Comparison of ENCODE assay signal across 10 cellular contexts in the genomic region with DNA sequence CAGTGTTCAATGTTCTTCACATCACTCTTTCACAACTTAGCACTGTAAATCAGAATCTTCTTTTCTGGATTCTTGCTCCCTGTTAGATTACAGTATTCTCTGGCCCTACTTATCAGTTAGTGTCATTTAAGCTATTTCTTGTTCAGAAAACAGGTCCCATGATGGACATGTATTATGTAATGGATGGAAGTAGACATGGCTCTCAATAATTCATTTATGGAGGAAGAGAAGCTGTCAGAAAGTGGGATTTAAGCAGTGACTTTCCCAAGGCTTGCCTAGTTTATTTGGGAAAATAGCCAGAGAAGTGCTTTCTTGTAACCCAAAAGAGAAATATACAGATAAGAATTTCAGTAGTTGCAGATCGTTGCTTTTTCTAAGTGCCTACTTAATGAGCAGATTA. TPM values are rescaled to one million over a fixed set of nuclear protein-coding genes. Genes with fewer than 3 reads are reported as not detected.
DNase-seq lines count a peak whose midpoint lies in the region; ATAC-seq and TF ChIP-seq lines count a peak whose summit lies in the region.
"Had no signal": no experiment of that assay in that cellular context is flagged by ENCODE, and none has a peak within 500 bp of the region (broad histone marks: within the 10 kb centered on the region; RNA-seq: fewer than 3 reads in every experiment).

No MANE protein-coding gene starts in this region.

- ATAC-seq in WTC11, result no peak
- no peak for ATAC-seq in foreskin keratinocyte
- ATAC-seq in stimulated activated naive CD8-positive, alpha-beta T cell treated with anti-CD3 and anti-CD28 coated beads, Interleukin-15, amount 100 ng/mL, for 72 hours, result no peak
- ATAC-seq in HG03135 (IDR thresholded peaks at IDR 0.05; ENCODE audit: unreplicated experiment), result no peak
- ATAC-seq in GM18511 (IDR thresholded peaks at IDR 0.05; ENCODE audit: unreplicated experiment), result no peak

- TF ChIP-seq CTCF in WTC11 (IDR thresholded peaks at IDR 0.05) (no peak), foreskin keratinocyte (conservative IDR thresholded peaks at IDR 0.05) (no peak), GM13976 (IDR thresholded peaks at IDR 0.05; ENCODE audit: borderline replicate concordance, control extremely low read depth, extremely low read depth, insufficient read depth, missing control alignments) (no peak)

- no peaks in the 10 kb centered on the region for H3K9me3 Mint-ChIP-seq in activated naive CD4-positive, alpha-beta T cell treated with anti-CD3 and anti-CD28 coated beads for 36 hours
- no peaks in the 10 kb centered on the region for H3K9me3 Mint-ChIP-seq in WTC11
- H3K9me3 Mint-ChIP-seq in stimulated activated naive CD8-positive, alpha-beta T cell treated with anti-CD3 and anti-CD28 coated beads, Interleukin-15, amount 100 ng/mL, for 72 hours, result no peaks in the 10 kb centered on the region

- intact Hi-C loops in activated naive CD4-positive, alpha-beta T cell treated with anti-CD3 and anti-CD28 coated beads for 36 hours (cut with micrococcal nuclease), result loop anchor here (2.0 to 5.0 kb wide), 3 partner anchors 105 to 604 kb away; partner anchors contain the start of gene KDM5A

- peak overlapping the region; percentile 86 for H3K4me3 Mint-ChIP-seq in activated naive CD4-positive, alpha-beta T cell treated with anti-CD3 and anti-CD28 coated beads for 36 hours
- peak overlapping the region; percentile 88 for H3K4me3 Mint-ChIP-seq in WTC11
- H3K4me3 Mint-ChIP-seq in stimulated activated naive CD8-positive, alpha-beta T cell treated with anti-CD3 and anti-CD28 coated beads, Interleukin-15, amount 100 ng/mL, for 72 hours, result peak overlapping the region; percentile 90 to 99

- peaks cover 40% of the 10 kb centered on the region for H3K4me1 ChIP-seq in foreskin keratinocyte

- H3K4me1 Mint-ChIP-seq in activated naive CD4-positive, alpha-beta T cell treated with anti-CD3 and anti-CD28 coated beads for 36 hours (ENCODE audit: low read depth), result peaks cover 39% of the 10 kb centered on the region
- H3K4me1 Mint-ChIP-seq in WTC11, result peaks cover 26% of the 10 kb centered on the region
- peaks cover 51% of the 10 kb centered on the region for H3K4me1 Mint-ChIP-seq in stimulated activated naive CD8-positive, alpha-beta T cell treated with anti-CD3 and anti-CD28 coated beads, Interleukin-15, amount 100 ng/mL, for 72 hours

- peaks cover 2% of the 10 kb centered on the region for H3K36me3 Mint-ChIP-seq in activated naive CD4-positive, alpha-beta T cell treated with anti-CD3 and anti-CD28 coated beads for 36 hours (ENCODE audit: low read depth)
- H3K36me3 Mint-ChIP-seq in WTC11, result no peaks in the 10 kb centered on the region

- H3K27me3 Mint-ChIP-seq in activated naive CD4-positive, alpha-beta T cell treated with anti-CD3 and anti-CD28 coated beads for 36 hours (ENCODE audit: low read depth), result no peaks in the 10 kb centered on the region
- no peaks in the 10 kb centered on the region for H3K27me3 Mint-ChIP-seq in WTC11 (ENCODE audit: low read depth)
- H3K27me3 Mint-ChIP-seq in stimulated activated naive CD8-positive, alpha-beta T cell treated with anti-CD3 and anti-CD28 coated beads, Interleukin-15, amount 100 ng/mL, for 72 hours, result no peaks in the 10 kb centered on the region

- no peak for DNase-seq in activated naive CD4-positive, alpha-beta T cell treated with anti-CD3 and anti-CD28 coated beads for 36 hours
- no peak for DNase-seq in activated naive CD4-positive, alpha-beta T cell treated with Interleukin-2 at 50 U/mL for 16 hours
- DNase-seq in WTC11 (ENCODE audit: low spot score) (no peak), foreskin keratinocyte (no peak), GM13976 (ENCODE audit: low spot score) (no peak)
- no peak for DNase-seq in stimulated activated naive CD8-positive, alpha-beta T cell treated with anti-CD3 and anti-CD28 coated beads, Interleukin-15, amount 100 ng/mL, for 72 hours
- DNase-seq: kidney, NCI-H1417 treated with DMSO at 0.1 percent for 48 hours had no signal

- CTCF ChIA-PET in activated naive CD4-positive, alpha-beta T cell treated with anti-CD3 and anti-CD28 coated beads for 36 hours (lab: Charles Lee), result interaction anchor here (1.0 to 1.3 kb wide), 3 partner anchors 8 to 100 kb away, joined by 3 to 4 read pairs (median 4); partner anchors contain the start of gene RAD52
- CTCF ChIA-PET in WTC11 (lab: Charles Lee), result interaction anchor here (0.9 to 3.9 kb wide), 3 partner anchors 100 to 416 kb away, joined by 3 to 27 read pairs (median 5); no protein-coding TSS in a partner anchor

- H3K27ac ChIP-seq in foreskin keratinocyte, result peak overlapping the region; percentile 36

- H3K27me3 ChIP-seq in foreskin keratinocyte, result no peaks in the 10 kb centered on the region

- H3K27ac Mint-ChIP-seq in activated naive CD4-positive, alpha-beta T cell treated with anti-CD3 and anti-CD28 coated beads for 36 hours, result no peak overlapping the region
- no peak overlapping the region for H3K27ac Mint-ChIP-seq in WTC11
- H3K27ac Mint-ChIP-seq in stimulated activated naive CD8-positive, alpha-beta T cell treated with anti-CD3 and anti-CD28 coated beads, Interleukin-15, amount 100 ng/mL, for 72 hours, result no peak overlapping the region

- in situ Hi-C loops in GM13976 (cut with MboI; ENCODE audit: low sequenced_read_pairs, unreplicated experiment), result no loop called here

- POLR2A ChIA-PET in WTC11 (lab: Charles Lee), result interaction anchor here (0.6 to 2.9 kb wide), 3 partner anchors 43 to 425 kb away, joined by 3 to 10 read pairs (median 6); partner anchors contain the start of gene RAD52

TF ChIP-seq in WTC11, 78 proteins besides CTCF, POLR2A, EP300 and RAD21:
- no peak for TF ChIP-seq NR2C2 (CRISPR knock-in tag; IDR thresholded peaks at IDR 0.05)
- TF ChIP-seq ZNF121 (CRISPR knock-in tag; IDR thresholded peaks at IDR 0.05), result no peak
- TF ChIP-seq ZNF138 (CRISPR knock-in tag; conservative IDR thresholded peaks at IDR 0.05), result no peak
- no peak for TF ChIP-seq TCF7 (CRISPR knock-in tag; IDR thresholded peaks at IDR 0.05; ENCODE audit: low read depth)
- TF ChIP-seq MXD4 (CRISPR knock-in tag; IDR thresholded peaks at IDR 0.05; ENCODE audit: borderline replicate concordance), result no peak
- no peak for TF ChIP-seq NFYB (CRISPR knock-in tag; conservative IDR thresholded peaks at IDR 0.05; ENCODE audit: low read depth)
- TF ChIP-seq FOXP1 (CRISPR knock-in tag; IDR thresholded peaks at IDR 0.05; ENCODE audit: borderline replicate concordance), result no peak
- TF ChIP-seq, protein P1, sequence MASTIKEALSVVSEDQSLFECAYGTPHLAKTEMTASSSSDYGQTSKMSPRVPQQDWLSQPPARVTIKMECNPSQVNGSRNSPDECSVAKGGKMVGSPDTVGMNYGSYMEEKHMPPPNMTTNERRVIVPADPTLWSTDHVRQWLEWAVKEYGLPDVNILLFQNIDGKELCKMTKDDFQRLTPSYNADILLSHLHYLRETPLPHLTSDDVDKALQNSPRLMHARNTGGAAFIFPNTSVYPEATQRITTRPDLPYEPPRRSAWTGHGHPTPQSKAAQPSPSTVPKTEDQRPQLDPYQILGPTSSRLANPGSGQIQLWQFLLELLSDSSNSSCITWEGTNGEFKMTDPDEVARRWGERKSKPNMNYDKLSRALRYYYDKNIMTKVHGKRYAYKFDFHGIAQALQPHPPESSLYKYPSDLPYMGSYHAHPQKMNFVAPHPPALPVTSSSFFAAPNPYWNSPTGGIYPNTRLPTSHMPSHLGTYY (CRISPR knock-in tag; IDR thresholded peaks at IDR 0.05), result no peak

RNA-seq across cellular contexts. Expression of gene ERC1, which starts 1.6 kb away (rescaled TPM):
- 10 to 100 TPM; 17.4 to 20.7 TPM for total RNA-seq in activated naive CD4-positive, alpha-beta T cell treated with anti-CD3 and anti-CD28 coated beads for 36 hours
- total RNA-seq in WTC11 (2021) (42.2 to 51.8 TPM (median 47.5 TPM) in 3 replicates), foreskin keratinocyte (35.2 and 38.0 TPM in 2 replicates)
- 6.0 and 7.2 TPM in 2 replicates for polyA plus RNA-seq in foreskin keratinocyte

RNA-seq across cellular contexts. Expression of gene RAD52, which starts 43.2 kb away (rescaled TPM):
- 10 to 100 TPM; 15.6 to 17.9 TPM for total RNA-seq in activated naive CD4-positive, alpha-beta T cell treated with anti-CD3 and anti-CD28 coated beads for 36 hours
- total RNA-seq in WTC11 (2021), result 17.1 to 20.7 TPM (median 19.2 TPM) in 3 replicates
- total RNA-seq in foreskin keratinocyte, result 15.5 and 18.1 TPM in 2 replicates
- polyA plus RNA-seq in foreskin keratinocyte, result 3.7 and 6.2 TPM in 2 replicates
